ENCODE assay signal across 3 cellular contexts in genomic region chr14:99573000-99573330, GRCh38.
TF ChIP-seq lines count a peak whose summit lies in the region.

No MANE protein-coding gene starts in this region.

TF ChIP-seq in HEK293, 187 proteins besides CTCF, POLR2A, EP300 and RAD21 (continued from another document and continues in another):
- TF ChIP-seq ZNF645 (tag by site-specific recombination; IDR thresholded peaks at IDR 0.05) (no peak), ZNF610 (tag by site-specific recombination; IDR thresholded peaks at IDR 0.05; ENCODE audit: borderline replicate concordance) (no peak), ZNF404 (tag by site-specific recombination; IDR thresholded peaks at IDR 0.05) (no peak), ZNF354C (tag by site-specific recombination; IDR thresholded peaks at IDR 0.05; ENCODE audit: borderline replicate concordance, low read depth) (no peak), ZNF830 (tag by site-specific recombination; IDR thresholded peaks at IDR 0.05; ENCODE audit: low read depth) (no peak), SCRT1 (tag by site-specific recombination; IDR thresholded peaks at IDR 0.05; ENCODE audit: borderline replicate concordance) (no peak), ZSCAN30 (tag by site-specific recombination; IDR thresholded peaks at IDR 0.05) (no peak), ZNF548 (tag by site-specific recombination; IDR thresholded peaks at IDR 0.05) (no peak), ZNF558 (tag by site-specific recombination; IDR thresholded peaks at IDR 0.05) (no peak), ZNF449 (tag by site-specific recombination; IDR thresholded peaks at IDR 0.05) (no peak), ZNF138 (tag by site-specific recombination; IDR thresholded peaks at IDR 0.05; ENCODE audit: borderline replicate concordance) (no peak), ZNF391 (tag by site-specific recombination; IDR thresholded peaks at IDR 0.05; ENCODE audit: borderline replicate concordance, low read depth) (no peak), OSR2 (tag by site-specific recombination; IDR thresholded peaks at IDR 0.05) (no peak), ZNF510 (tag by site-specific recombination; IDR thresholded peaks at IDR 0.05; ENCODE audit: insufficient replicate concordance) (no peak), ZNF112 (tag by site-specific recombination; IDR thresholded peaks at IDR 0.05) (no peak), ZBTB6 (tag by site-specific recombination; IDR thresholded peaks at IDR 0.05) (0 out of 2 replicates have a peak, but pooled peaks have one; percentile 35), ZNF639 (tag by site-specific recombination; IDR thresholded peaks at IDR 0.05) (no peak), ZXDB (tag by site-specific recombination; IDR thresholded peaks at IDR 0.05) (no peak)

TF ChIP-seq in K562, 482 proteins besides CTCF, POLR2A, EP300 and RAD21 (continues in another document):
- TF ChIP-seq RERE (CRISPR knock-in tag; IDR thresholded peaks at IDR 0.05; ENCODE audit: borderline replicate concordance) (no peak), ZBTB49 (CRISPR knock-in tag; IDR thresholded peaks at IDR 0.05; ENCODE audit: borderline replicate concordance) (no peak), GTF2A2 (tag; IDR thresholded peaks at IDR 0.05) (no peak), NBN (IDR thresholded peaks at IDR 0.05; ENCODE audit: low read depth) (no peak), CBX8 (IDR thresholded peaks at IDR 0.05; ENCODE audit: borderline replicate concordance, extremely low read depth, low read depth, low read length, poor library complexity, severe bottlenecking) (no peak), C11orf30 (IDR thresholded peaks at IDR 0.05; ENCODE audit: low read depth) (no peak), NCOA2 (IDR thresholded peaks at IDR 0.05; ENCODE audit: partially characterized antibody in 2 of 2) (no peak), TAL1 (IDR thresholded peaks at IDR 0.05) (no peak), ARID3B (CRISPR knock-in tag; IDR thresholded peaks at IDR 0.05; ENCODE audit: borderline replicate concordance) (no peak), ZNF197 (CRISPR knock-in tag; IDR thresholded peaks at IDR 0.05; ENCODE audit: low read depth) (no peak), SP1 (CRISPR knock-in tag; IDR thresholded peaks at IDR 0.05) (no peak), MAFG (tag; conservative IDR thresholded peaks at IDR 0.05) (no peak), U2AF2 (optimal IDR thresholded peaks at IDR 0.05; ENCODE audit: low read depth, low read length) (no peak), HNRNPLL (IDR thresholded peaks at IDR 0.05; ENCODE audit: low read depth, low read length, poor library complexity, severe bottlenecking) (no peak)

TF ChIP-seq in SK-N-SH treated with all-trans-retinoic acid at 6 μM for 48 hours, 23 proteins besides CTCF, POLR2A, EP300 and RAD21 (continued from another document):
- TF ChIP-seq TSHZ2 (CRISPR knock-in tag; IDR thresholded peaks at IDR 0.05) = no peak
- TF ChIP-seq PPARA (CRISPR knock-in tag; IDR thresholded peaks at IDR 0.05; ENCODE audit: borderline replicate concordance) = no peak
- TF ChIP-seq TOX (CRISPR knock-in tag; IDR thresholded peaks at IDR 0.05; ENCODE audit: borderline replicate concordance) = no peak
- no peak for TF ChIP-seq RARB (CRISPR knock-in tag; IDR thresholded peaks at IDR 0.05)
- TF ChIP-seq POU6F1 (CRISPR knock-in tag; IDR thresholded peaks at IDR 0.05; ENCODE audit: borderline replicate concordance, low read depth) = no peak
- no peak for TF ChIP-seq ISL1 (CRISPR knock-in tag; IDR thresholded peaks at IDR 0.05)
- TF ChIP-seq ZFP3 (CRISPR knock-in tag; IDR thresholded peaks at IDR 0.05) = no peak
- TF ChIP-seq ZC3H10 (CRISPR knock-in tag; IDR thresholded peaks at IDR 0.05) = no peak
- TF ChIP-seq OSR1 (CRISPR knock-in tag; IDR thresholded peaks at IDR 0.05) = no peak
- TF ChIP-seq ZNF70 (CRISPR knock-in tag; IDR thresholded peaks at IDR 0.05) = no peak
- no peak for TF ChIP-seq ZFP30 (CRISPR knock-in tag; IDR thresholded peaks at IDR 0.05)
- TF ChIP-seq PATZ1 (CRISPR knock-in tag; IDR thresholded peaks at IDR 0.05; ENCODE audit: borderline replicate concordance) = no peak
